In the genomic region with DNA sequence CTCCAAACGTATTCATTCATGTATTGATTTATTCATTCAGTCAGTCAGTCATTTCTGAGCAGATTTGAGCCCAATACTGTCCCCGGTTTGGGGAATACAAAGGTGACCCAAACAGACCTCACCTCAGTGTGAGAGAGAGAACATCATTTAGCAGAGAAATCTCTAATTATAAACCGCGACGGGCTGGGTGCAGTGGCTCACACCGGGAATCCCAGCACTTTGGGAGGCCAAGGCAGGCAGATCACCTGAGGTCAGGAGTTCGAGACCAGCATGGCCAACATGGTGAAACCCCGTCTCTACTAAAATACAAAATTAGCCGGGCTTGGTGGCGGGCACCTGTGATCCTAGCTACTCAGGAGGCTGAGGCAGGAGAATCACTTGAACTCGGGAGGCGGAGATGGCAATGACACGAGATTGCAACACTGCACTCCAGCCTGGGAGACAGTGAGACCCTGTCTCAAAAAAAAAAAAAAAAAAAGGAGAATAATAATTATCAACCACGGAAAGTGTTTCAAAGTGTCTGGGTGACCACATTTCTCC, we compare ENCODE assay signal across 8 cellular contexts. TPM values are rescaled to one million over a fixed set of nuclear protein-coding genes. Genes with fewer than 3 reads are reported as not detected.
DNase-seq lines count a peak whose midpoint lies in the region; ATAC-seq, FAIRE-seq and TF ChIP-seq lines count a peak whose summit lies in the region.
"Not testable (repeated sequence)": the region's sequence is repeated elsewhere in the genome, so short reads cannot be mapped to it uniquely, and the experiment has no call there.

No MANE protein-coding gene starts in this region.

- H3K27me3 Mint-ChIP-seq in Calu3 (ENCODE audit: unreplicated experiment) = peaks cover 24% of the 10 kb centered on the region
- H3K27me3 Mint-ChIP-seq in activated naive CD4-positive, alpha-beta T cell treated with anti-CD3 and anti-CD28 coated beads for 36 hours (ENCODE audit: low read depth) = not testable (repeated sequence)

- peak overlapping the region; percentile 90 for H3K27ac ChIP-seq in RWPE1
- not testable (repeated sequence) for H3K27ac ChIP-seq in H1 (ENCODE audit: low read depth, low read length); iPS-20b (ENCODE audit: low read length); ovary
- H3K27ac ChIP-seq in tibial artery = peak overlapping the region; percentile 50 to 55

- not testable (repeated sequence) for H3K14ac ChIP-seq in H1 (ENCODE audit: insufficient read length)

- not testable (repeated sequence) for H3K9me3 ChIP-seq in H1 (ENCODE audit: insufficient read depth in 2 of 2, low read depth in 1 of 2, low read length in 1 of 2); iPS-20b (ENCODE audit: insufficient read depth, low read depth, low read length); ovary; tibial artery

- H3K79me2 ChIP-seq in H1 (ENCODE audit: control insufficient read depth in 1 of 2, insufficient read depth in 2 of 2, low read length in 2 of 2) = not testable (repeated sequence)

- H3K18ac ChIP-seq in H1 (ENCODE audit: extremely low read depth, low read length) = peak overlapping the region; percentile 93

- not testable (repeated sequence) for H3K23ac ChIP-seq in H1 (ENCODE audit: insufficient read length)

- POLR2A ChIA-PET in RWPE1 (lab: Yijun Ruan, JAX; ENCODE audit: low non-redundant PET) = interaction anchor here (0.5 kb wide), 1 partner anchor 40 kb away, joined by 4 read pairs; the partner anchor contains the start of gene KCTD5
- POLR2A ChIA-PET in H1 (lab: Charles Lee; ENCODE audit: partially characterized antibody) = interaction anchor here (0.6 kb wide), 1 partner anchor 207 kb away, joined by 3 read pairs; no protein-coding TSS in a partner anchor

- not testable (repeated sequence) for H3K4me1 ChIP-seq in H1 (replicated peaks in 1 of 4; ENCODE audit: control insufficient read depth in 3 of 4, insufficient read depth in 4 of 4, low read length in 3 of 4); iPS-20b (ENCODE audit: insufficient read depth, low read length); ovary (ENCODE audit: insufficient read depth)
- H3K4me1 ChIP-seq in tibial artery = peaks cover 0 to 24% (median 10%) of the 10 kb centered on the region in 4 donors

- H4K8ac ChIP-seq in H1 (ENCODE audit: extremely low read depth, insufficient read depth, low read length) = not testable (repeated sequence)

- not testable (repeated sequence) for H2BK120ac ChIP-seq in H1 (replicated peaks; ENCODE audit: low read depth, low read length)

- not testable (repeated sequence) for TF ChIP-seq EP300 in H1 (IDR thresholded peaks at IDR 0.05; ENCODE audit: borderline replicate concordance in 1 of 2, low read depth in 2 of 2, low read length in 2 of 2); ovary (IDR thresholded peaks at IDR 0.05)

- H3K23me2 ChIP-seq in H1 (ENCODE audit: low read depth, low read length) = not testable (repeated sequence)

- BruUV-seq in Calu3 (replicated peaks; lab: Mats Ljungman, UMichigan) = not testable (repeated sequence)

- H2BK5ac ChIP-seq in H1 (ENCODE audit: low read depth, low read length) = not testable (repeated sequence)

- H3K56ac ChIP-seq in H1 (replicated peaks; ENCODE audit: insufficient read length, low read depth, low read length) = not testable (repeated sequence)

- not testable (repeated sequence) for H3K9ac ChIP-seq in H1 (replicated peaks in 1 of 4; ENCODE audit: extremely low read depth in 1 of 4, low read depth in 3 of 4, low read length in 3 of 4)
- peak overlapping the region; percentile 56; the same call in 1 of the 2 replicates for H3K9ac ChIP-seq in iPS-20b (ENCODE audit: low read depth, low read length)

- intact Hi-C loops in Calu3 (cut with micrococcal nuclease; ENCODE audit: unreplicated experiment); ovary (cut with DNase I); tibial artery (cut with DNase I; ENCODE audit: low total_unique reads): not testable (repeated sequence)
- intact Hi-C loops in activated naive CD4-positive, alpha-beta T cell treated with anti-CD3 and anti-CD28 coated beads for 36 hours (cut with micrococcal nuclease) = loop anchor here (1.0 to 5.0 kb wide), 4 partner anchors 31 to 209 kb away; partner anchors contain the start of genes ATP6V0C, KCTD5 and SRRM2

- H4K20me1 ChIP-seq in H1 (replicated peaks in 1 of 2; ENCODE audit: control insufficient read depth in 1 of 2, insufficient read depth in 2 of 2, low read length in 2 of 2) = not testable (repeated sequence)

- not testable (repeated sequence) for H2BK15ac ChIP-seq in H1 (ENCODE audit: low read length)

- H3K79me1 ChIP-seq in H1 (ENCODE audit: low read depth, low read length) = not testable (repeated sequence)

- peak overlapping the region; percentile 12 for H3K27ac Mint-ChIP-seq in Calu3 (ENCODE audit: unreplicated experiment)
- peak overlapping the region; percentile 31 for H3K27ac Mint-ChIP-seq in activated naive CD4-positive, alpha-beta T cell treated with anti-CD3 and anti-CD28 coated beads for 36 hours

- 55% methylated on average over 13 of the region's 14 CpGs; no CpG with 5 or more reads in 1 of the 2 experiments for WGBS in H1 (ENCODE audit: extremely low coverage in 1 of 2, insufficient coverage in 1 of 2, insufficient read length in 1 of 2, insufficient replicate concordance in 2 of 2, low coverage in 1 of 2, low lambda C conversion rate in 2 of 2, missing lambda C conversion rate in 1 of 2), 2 experiments
- 33 to 41% (median 36%) methylated on average over 14 of the region's 14 CpGs for WGBS in ovary, 3 donors

- H2BK12ac ChIP-seq in H1 (ENCODE audit: low read depth, low read length) = not testable (repeated sequence)

- CTCF ChIA-PET in Calu3 (lab: Charles Lee) = interaction anchor here (0.7 kb wide), 2 partner anchors 51 to 187 kb away, joined by 3 to 4 read pairs; no protein-coding TSS in a partner anchor
- CTCF ChIA-PET in RWPE1 (lab: Yijun Ruan, JAX) = not testable (repeated sequence)
- CTCF ChIA-PET in activated naive CD4-positive, alpha-beta T cell treated with anti-CD3 and anti-CD28 coated beads for 36 hours (lab: Charles Lee) = interaction anchor here (0.7 kb wide), 2 partner anchors 34 to 146 kb away, joined by 3 to 6 read pairs; no protein-coding TSS in a partner anchor
- CTCF ChIA-PET in H1 (lab: Charles Lee; ENCODE audit: partially characterized antibody) = interaction anchor here (0.7 kb wide), 1 partner anchor 72 kb away, joined by 3 read pairs; no protein-coding TSS in a partner anchor

- peak overlapping the region; percentile 7 to 65 (median 44); a peak in 6 of 8 replicates for H3K4me3 ChIP-seq in H1 (ENCODE audit: extremely low read depth in 1 of 4, insufficient read depth in 2 of 4, low read depth in 3 of 4, low read length in 4 of 4)
- peak overlapping the region; percentile 56 for H3K4me3 ChIP-seq in iPS-20b (ENCODE audit: low read length)
- H3K4me3 ChIP-seq in ovary = peak overlapping the region; percentile 54
- peak overlapping the region; percentile 61 to 67 for H3K4me3 ChIP-seq in tibial artery

- not testable (repeated sequence) for H2AK5ac ChIP-seq in H1 (ENCODE audit: low read depth, low read length)

- H3K4ac ChIP-seq in H1 (replicated peaks; ENCODE audit: insufficient read length, low read depth, low read length) = not testable (repeated sequence)

- not testable (repeated sequence) for H4K91ac ChIP-seq in H1 (replicated peaks; ENCODE audit: insufficient read length, low read length)

- not testable (repeated sequence) for H3K36me3 ChIP-seq in H1 (ENCODE audit: control insufficient read depth in 2 of 4, insufficient read depth in 4 of 4, low read length in 3 of 4); iPS-20b (ENCODE audit: insufficient read depth, low read depth, low read length); ovary; tibial artery

- H3K27me3 ChIP-seq in H1 (replicated peaks in 1 of 4; ENCODE audit: control insufficient read depth in 3 of 4, extremely low read depth in 1 of 4, insufficient read depth in 3 of 4, low read length in 3 of 4); iPS-20b (ENCODE audit: insufficient read depth, low read length); ovary: not testable (repeated sequence)
- peaks cover 0 to 19% of the 10 kb centered on the region in 2 donors for H3K27me3 ChIP-seq in tibial artery

- not testable (repeated sequence) for H3K9me3 Mint-ChIP-seq in Calu3 (ENCODE audit: low read depth, unreplicated experiment); activated naive CD4-positive, alpha-beta T cell treated with anti-CD3 and anti-CD28 coated beads for 36 hours

- not testable (repeated sequence) for DNase-seq in Calu3; RWPE1 (ENCODE audit: low spot score); H1 (ENCODE audit: low read depth in 1 of 2, low spot score in 2 of 2); tibial artery
- DNase-seq in activated naive CD4-positive, alpha-beta T cell treated with anti-CD3 and anti-CD28 coated beads for 36 hours = peak; percentile 22
- peak in 1 of 5 donors; percentile 30 for DNase-seq in ovary

- TF ChIP-seq POLR2A in H1 (IDR thresholded peaks at IDR 0.05; ENCODE audit: control extremely low read depth in 1 of 2, low read depth in 2 of 2, low read length in 2 of 2); ovary (IDR thresholded peaks at IDR 0.05): not testable (repeated sequence)

- H3K4me3 Mint-ChIP-seq in Calu3 (ENCODE audit: low read depth, unreplicated experiment) = peak overlapping the region; percentile 69
- peak overlapping the region; percentile 62 for H3K4me3 Mint-ChIP-seq in activated naive CD4-positive, alpha-beta T cell treated with anti-CD3 and anti-CD28 coated beads for 36 hours

- H2BK20ac ChIP-seq in H1 (ENCODE audit: low read length) = not testable (repeated sequence)

- peak overlapping the region; percentile 93; the same call in 1 of the 2 replicates for H2AFZ ChIP-seq in H1 (ENCODE audit: low read length)

- FAIRE-seq in H1 (lab: Jason Lieb, UNC) = not testable (repeated sequence)

- not testable (repeated sequence) for H4K5ac ChIP-seq in H1 (ENCODE audit: insufficient read length, low read depth, low read length)

- peak; percentile 7 for ATAC-seq in HG02943 (IDR thresholded peaks at IDR 0.05; ENCODE audit: low read depth, unreplicated experiment)

- H3K4me1 Mint-ChIP-seq in Calu3 (ENCODE audit: low read depth, unreplicated experiment) = peaks cover 17% of the 10 kb centered on the region
- not testable (repeated sequence) for H3K4me1 Mint-ChIP-seq in activated naive CD4-positive, alpha-beta T cell treated with anti-CD3 and anti-CD28 coated beads for 36 hours (ENCODE audit: low read depth)

- H3K36me3 Mint-ChIP-seq in Calu3 (ENCODE audit: insufficient read depth, unreplicated experiment) = peaks cover 20% of the 10 kb centered on the region
- H3K36me3 Mint-ChIP-seq in activated naive CD4-positive, alpha-beta T cell treated with anti-CD3 and anti-CD28 coated beads for 36 hours (ENCODE audit: low read depth) = not testable (repeated sequence)

- not testable (repeated sequence) for TF ChIP-seq RAD21 in H1 (IDR thresholded peaks at IDR 0.05 in 1 of 2, conservative IDR thresholded peaks at IDR 0.05 in 1 of 2; ENCODE audit: low read depth in 2 of 2, low read length in 2 of 2)

- not testable (repeated sequence) for TF ChIP-seq CTCF in Calu3 (IDR thresholded peaks at IDR 0.05; ENCODE audit: unreplicated experiment); RWPE1 (conservative IDR thresholded peaks at IDR 0.05; ENCODE audit: low read depth); H1 (IDR thresholded peaks at IDR 0.05; ENCODE audit: control extremely low read depth in 1 of 3, insufficient read depth in 1 of 3, low read depth in 1 of 3, low read length in 3 of 3); ovary (IDR thresholded peaks at IDR 0.05); tibial artery (IDR thresholded peaks at IDR 0.05)

- H3K4me2 ChIP-seq in H1 (ENCODE audit: insufficient read depth in 1 of 2, low read depth in 2 of 2, low read length in 2 of 2) = peak overlapping the region; percentile 28 to 67; a peak in 3 of 4 replicates

RNA-seq across cellular contexts. Expression of gene PRSS27, which starts 1.7 kb away (rescaled TPM):
- total RNA-seq in Calu3 (2022) (2.0 and 2.4 TPM in 2 replicates), ovary (1 to 10 TPM in 3 of 7 donors, under 1 TPM in 4; 0.46 to 1.3 (median 0.92) TPM)
- 1 to 10 TPM; 1.7 to 2.4 TPM for total RNA-seq in activated naive CD4-positive, alpha-beta T cell treated with anti-CD3 and anti-CD28 coated beads for 36 hours
- 1.3 and 2.2 TPM in 2 replicates for total RNA-seq in H1 (2021; fragmentation: NEBNext Ultra II Directional; extraction: Animal tissue kit (Norgen Biotek cat#: 25700))
- polyA plus RNA-seq in H1 (2011; rRNA removed) (7.5 and 10.5 TPM in 2 replicates), ovary (1 to 10 TPM in 1 of 2 donors, not detected in 1; 1.3 TPM)
- polyA plus RNA-seq in H1 (2011; cell fraction: cytosol; rRNA removed) = 9.6 TPM
- polyA plus RNA-seq in H1 (2011; cell fraction: nucleus; rRNA removed) = 9.4 TPM
- 2.8 to 4.0 TPM (median 3.3 TPM) in 4 replicates for polyA plus RNA-seq in H1 (2012, experiment 1 of 2)
- polyA plus RNA-seq in H1 (2012, experiment 2 of 2) = 1.9 TPM
- 2.7 TPM for polyA plus RNA-seq in H1 (2013, experiment 1 of 2)
- 2.2 TPM for polyA plus RNA-seq in H1 (2013, experiment 2 of 2)
- 0.95 and 1.1 TPM in 2 replicates for polyA minus RNA-seq in H1 (2011; rRNA and poly(A)+ RNA removed)
- 2.5 TPM for polyA minus RNA-seq in H1 (2011; cell fraction: cytosol; rRNA and poly(A)+ RNA removed)
- 3.3 TPM for polyA minus RNA-seq in H1 (2011; cell fraction: nucleus; rRNA and poly(A)+ RNA removed)

RNA-seq across cellular contexts. Expression of gene SRRM2, which starts 30.7 kb away (rescaled TPM):
- total RNA-seq in Calu3 (2022) (870 and 905 TPM in 2 replicates), ovary (100 to 1,000 TPM; 300 to 736 (median 470) TPM)
- 100 to 1,000 TPM; 607 to 649 TPM for total RNA-seq in activated naive CD4-positive, alpha-beta T cell treated with anti-CD3 and anti-CD28 coated beads for 36 hours
- total RNA-seq in H1 (2021; fragmentation: NEBNext Ultra II Directional; extraction: Animal tissue kit (Norgen Biotek cat#: 25700)) = 563 and 579 TPM in 2 replicates
- polyA plus RNA-seq in H1 (2011; rRNA removed) (300 and 654 TPM in 2 replicates), ovary (100 to 1,000 TPM; 524 to 602 TPM)
- 295 TPM for polyA plus RNA-seq in H1 (2011; cell fraction: cytosol; rRNA removed)
- polyA plus RNA-seq in H1 (2011; cell fraction: nucleus; rRNA removed) = 2,432 TPM
- 719 to 870 TPM (median 834 TPM) in 4 replicates for polyA plus RNA-seq in H1 (2012, experiment 1 of 2)
- polyA plus RNA-seq in H1 (2012, experiment 2 of 2) = 118 TPM
- 837 TPM for polyA plus RNA-seq in H1 (2013, experiment 1 of 2)
- polyA plus RNA-seq in H1 (2013, experiment 2 of 2) = 754 TPM
- 129 and 194 TPM in 2 replicates for polyA minus RNA-seq in H1 (2011; rRNA and poly(A)+ RNA removed)
- 277 TPM for polyA minus RNA-seq in H1 (2011; cell fraction: cytosol; rRNA and poly(A)+ RNA removed)
- polyA minus RNA-seq in H1 (2011; cell fraction: nucleus; rRNA and poly(A)+ RNA removed) = 360 TPM

RNA-seq across cellular contexts. Expression of gene KCTD5, which starts 39.4 kb away (rescaled TPM):
- total RNA-seq in Calu3 (2022) = 36.6 and 36.7 TPM in 2 replicates
- total RNA-seq in activated naive CD4-positive, alpha-beta T cell treated with anti-CD3 and anti-CD28 coated beads for 36 hours = 10 to 100 TPM; 21.8 to 24.1 TPM
- total RNA-seq in H1 (2021; fragmentation: NEBNext Ultra II Directional; extraction: Animal tissue kit (Norgen Biotek cat#: 25700)) = 24.8 and 26.6 TPM in 2 replicates
- polyA plus RNA-seq in H1 (2011; rRNA removed) = 31.8 and 46.8 TPM in 2 replicates
- polyA plus RNA-seq in H1 (2011; cell fraction: cytosol; rRNA removed) = 38.3 TPM
- polyA plus RNA-seq in H1 (2011; cell fraction: nucleus; rRNA removed) = 28.2 TPM
- 14.3 to 21.1 TPM (median 19.7 TPM) in 4 replicates for polyA plus RNA-seq in H1 (2012, experiment 1 of 2)
- 24.0 TPM for polyA plus RNA-seq in H1 (2012, experiment 2 of 2)
- polyA plus RNA-seq in H1 (2013, experiment 1 of 2) = 22.7 TPM
- polyA plus RNA-seq in H1 (2013, experiment 2 of 2) = 25.6 TPM
- polyA minus RNA-seq in H1 (2011; rRNA and poly(A)+ RNA removed) = 14.1 and 15.5 TPM in 2 replicates
- polyA minus RNA-seq in H1 (2011; cell fraction: cytosol; rRNA and poly(A)+ RNA removed) = 12.3 TPM
- polyA minus RNA-seq in H1 (2011; cell fraction: nucleus; rRNA and poly(A)+ RNA removed) = 29.0 TPM
- 10 to 100 TPM; 12.4 to 19.8 (median 14.3) TPM for total RNA-seq in ovary
- 10 to 100 TPM; 12.2 to 12.4 TPM for polyA plus RNA-seq in ovary

RNA-seq across cellular contexts. Expression of gene ELOB, which starts 55.4 kb away (rescaled TPM):
- total RNA-seq in Calu3 (2022) = 269 TPM in 2 replicates
- total RNA-seq in activated naive CD4-positive, alpha-beta T cell treated with anti-CD3 and anti-CD28 coated beads for 36 hours = 100 to 1,000 TPM; 177 to 189 TPM
- total RNA-seq in H1 (2021; fragmentation: NEBNext Ultra II Directional; extraction: Animal tissue kit (Norgen Biotek cat#: 25700)) = 237 and 248 TPM in 2 replicates
- polyA plus RNA-seq in H1 (2011; rRNA removed) = 1,357 and 1,702 TPM in 2 replicates
- polyA plus RNA-seq in H1 (2011; cell fraction: cytosol; rRNA removed) = 705 TPM
- polyA plus RNA-seq in H1 (2011; cell fraction: nucleus; rRNA removed) = 474 TPM
- 292 to 520 TPM (median 401 TPM) in 4 replicates for polyA plus RNA-seq in H1 (2012, experiment 1 of 2)
- polyA plus RNA-seq in H1 (2012, experiment 2 of 2) = 2,300 TPM
- 136 TPM for polyA plus RNA-seq in H1 (2013, experiment 1 of 2)
- 134 TPM for polyA plus RNA-seq in H1 (2013, experiment 2 of 2)
- polyA minus RNA-seq in H1 (2011; rRNA and poly(A)+ RNA removed) = 86.0 and 133 TPM in 2 replicates
- polyA minus RNA-seq in H1 (2011; cell fraction: cytosol; rRNA and poly(A)+ RNA removed) = 98.0 TPM
- 84.9 TPM for polyA minus RNA-seq in H1 (2011; cell fraction: nucleus; rRNA and poly(A)+ RNA removed)
- total RNA-seq in ovary = 100 to 1,000 TPM; 136 to 498 (median 172) TPM
- 100 to 1,000 TPM in 1 of 2 donors, 1 to 10 TPM in 1; 8.9 to 385 TPM for polyA plus RNA-seq in ovary
